Comparison of ENCODE assay signal across 26 cellular contexts in genomic region chr16:12690024-12690423, GRCh38.
"Had no signal": no experiment of that assay in that cellular context is flagged by ENCODE, and none has a peak within 500 bp of the region (broad histone marks: within the 10 kb centered on the region; RNA-seq: fewer than 3 reads in every experiment).

No MANE protein-coding gene starts in this region.

- H3K27me3 ChIP-seq: adrenal gland, body of pancreas, colonic mucosa had no signal

- H3K36me3 Mint-ChIP-seq: activated naive CD4-positive, alpha-beta T cell treated with anti-CD3 and anti-CD28 coated beads, Interleukin-2, amount 50 U/mL, for 24 hours; activated naive CD8-positive, alpha-beta T cell treated with anti-CD3 and anti-CD28 coated beads for 36 hours had no signal

- DNase-seq: activated CD4-positive, alpha-beta T cell treated with anti-CD3 and anti-CD28 coated beads for 4 hours; activated CD4-positive, alpha-beta T cell treated with anti-CD3 and anti-CD28 coated beads, Interleukin-2, amount 50 U/mL, for 1 hour; activated CD4-positive, alpha-beta T cell treated with anti-CD3 and anti-CD28 coated beads, Interleukin-2, amount 50 U/mL, for 48 hours; activated CD4-positive, CD25-positive, alpha-beta regulatory T cell; activated CD4-positive, CD25-positive, alpha-beta regulatory T cell treated with anti-CD3 and anti-CD28 coated beads, Interleukin-2, amount 50 U/mL, for 72 hours; activated CD8-positive, alpha-beta memory T cell treated with anti-CD3 and anti-CD28 coated beads, Interleukin-2, amount 10 ng/mL, durations not matched to agents 7 days and 5 days; activated CD8-positive, alpha-beta memory T cell treated with anti-CD3 and anti-CD28 coated beads, Interleukin-2, amount 50 U/mL, for 4 hours; activated gamma-delta T cell; activated naive CD4-positive, alpha-beta T cell; activated naive CD8-positive, alpha-beta T cell treated with anti-CD3 and anti-CD28 coated beads for 36 hours; activated naive CD8-positive, alpha-beta T cell treated with anti-CD3 and anti-CD28 coated beads, Interleukin-2, amount 50 U/mL, for 24 hours; activated T-cell treated with anti-CD3 and anti-CD28 coated beads, Interleukin-2, amount 50 U/mL, for 1 hour; activated T-cell treated with anti-CD3 and anti-CD28 coated beads, Interleukin-2, amount 50 U/mL, for 72 hours; adrenal gland; amygdala; aorta; body of pancreas; caudate nucleus; colonic mucosa; effector memory CD4-positive, alpha-beta T cell; endodermal cell; foreskin fibroblast; head of caudate nucleus; hippocampal formation; T1000 had no signal

- H3K4me3 Mint-ChIP-seq: activated CD8-positive, alpha-beta memory T cell treated with anti-CD3 and anti-CD28 coated beads, Interleukin-2, amount 10 ng/mL, durations not matched to agents 7 days and 5 days; activated naive CD4-positive, alpha-beta T cell treated with anti-CD3 and anti-CD28 coated beads, Interleukin-2, amount 50 U/mL, for 24 hours; activated naive CD8-positive, alpha-beta T cell treated with anti-CD3 and anti-CD28 coated beads for 36 hours; activated naive CD8-positive, alpha-beta T cell treated with anti-CD3 and anti-CD28 coated beads, Interleukin-2, amount 50 U/mL, for 24 hours; activated T-cell treated with anti-CD3 and anti-CD28 coated beads, Interleukin-2, amount 50 U/mL, for 72 hours; endodermal cell had no signal

- H3K4me3 ChIP-seq: adrenal gland, body of pancreas, colonic mucosa had no signal

- H3K9me3 ChIP-seq: adrenal gland, body of pancreas, colonic mucosa had no signal

- H3K4me1 Mint-ChIP-seq: endodermal cell had no signal

- H3K27me3 Mint-ChIP-seq: activated CD8-positive, alpha-beta memory T cell treated with anti-CD3 and anti-CD28 coated beads, Interleukin-2, amount 10 ng/mL, durations not matched to agents 7 days and 5 days; activated naive CD4-positive, alpha-beta T cell treated with anti-CD3 and anti-CD28 coated beads, Interleukin-2, amount 50 U/mL, for 24 hours; activated naive CD8-positive, alpha-beta T cell treated with anti-CD3 and anti-CD28 coated beads for 36 hours; activated naive CD8-positive, alpha-beta T cell treated with anti-CD3 and anti-CD28 coated beads, Interleukin-2, amount 50 U/mL, for 24 hours had no signal

- H3K9me3 Mint-ChIP-seq: activated naive CD4-positive, alpha-beta T cell treated with anti-CD3 and anti-CD28 coated beads, Interleukin-2, amount 50 U/mL, for 24 hours; activated naive CD8-positive, alpha-beta T cell treated with anti-CD3 and anti-CD28 coated beads for 36 hours; activated naive CD8-positive, alpha-beta T cell treated with anti-CD3 and anti-CD28 coated beads, Interleukin-2, amount 50 U/mL, for 24 hours; activated T-cell treated with anti-CD3 and anti-CD28 coated beads, Interleukin-2, amount 50 U/mL, for 72 hours; endodermal cell had no signal

- H3K27ac ChIP-seq: adrenal gland, body of pancreas, colonic mucosa had no signal

- H3K36me3 ChIP-seq: adrenal gland, colonic mucosa had no signal

- H3K4me1 ChIP-seq: adrenal gland, body of pancreas, colonic mucosa had no signal

- H3K27ac Mint-ChIP-seq: activated CD8-positive, alpha-beta memory T cell treated with anti-CD3 and anti-CD28 coated beads, Interleukin-2, amount 10 ng/mL, durations not matched to agents 7 days and 5 days; activated naive CD4-positive, alpha-beta T cell treated with anti-CD3 and anti-CD28 coated beads, Interleukin-2, amount 50 U/mL, for 24 hours; activated naive CD8-positive, alpha-beta T cell treated with anti-CD3 and anti-CD28 coated beads for 36 hours; activated naive CD8-positive, alpha-beta T cell treated with anti-CD3 and anti-CD28 coated beads, Interleukin-2, amount 50 U/mL, for 24 hours; endodermal cell had no signal
